Comparison of ENCODE assay signal across 10 cellular contexts in the genomic region with DNA sequence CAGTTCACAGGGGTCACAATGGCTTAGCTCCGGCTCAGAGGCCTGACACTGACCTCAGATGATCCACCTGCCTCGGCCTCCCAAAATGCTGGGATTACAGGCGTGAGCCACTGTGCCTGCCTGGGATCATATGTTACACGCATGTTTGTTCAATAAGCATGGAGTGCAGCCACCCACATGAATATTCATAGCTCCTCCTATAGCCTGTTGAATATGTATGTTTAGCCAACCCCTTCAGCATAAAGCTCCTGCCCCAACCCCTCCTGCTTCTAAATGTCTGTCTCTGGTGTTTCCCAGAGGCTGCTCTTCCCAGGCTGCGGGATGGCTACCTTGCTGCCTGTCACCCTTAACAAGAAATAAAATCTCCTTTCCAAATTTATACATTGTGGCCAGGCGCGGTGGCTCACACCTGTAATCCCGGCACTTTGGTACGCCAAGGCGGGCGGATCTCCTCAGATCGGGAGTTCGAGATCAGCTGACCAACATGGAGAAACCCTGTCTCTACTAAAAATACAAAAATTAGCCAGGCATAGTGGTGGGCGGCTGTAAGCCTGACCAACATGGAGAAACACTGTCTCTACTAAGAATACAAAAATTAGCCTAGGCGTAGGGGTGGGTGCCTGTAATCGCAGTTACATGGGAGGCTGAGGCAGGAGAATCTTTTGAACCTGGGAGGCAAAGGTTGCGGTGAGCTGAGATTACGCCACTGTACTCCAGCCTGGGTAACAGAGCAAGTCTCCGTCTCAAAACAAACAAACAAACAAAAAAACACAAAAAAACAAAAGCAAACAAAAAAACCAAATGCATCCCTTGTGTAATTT. TPM values are rescaled to one million over a fixed set of nuclear protein-coding genes. Genes with fewer than 3 reads are reported as not detected.
DNase-seq lines count a peak whose midpoint lies in the region; ATAC-seq and TF ChIP-seq lines count a peak whose summit lies in the region.
"Had no signal": no experiment of that assay in that cellular context is flagged by ENCODE, and none has a peak within 500 bp of the region (broad histone marks: within the 10 kb centered on the region; RNA-seq: fewer than 3 reads in every experiment).

No MANE protein-coding gene starts in this region.

- H3F3A ChIP-seq in SU-DHL-6 (ENCODE audit: insufficient read depth), result no peaks in the 10 kb centered on the region; the same call in 1 of the 2 replicates

- H3K4me3 Mint-ChIP-seq in activated T-cell treated with anti-CD3 and anti-CD28 coated beads, Interleukin-2, amount 50 U/mL, for 24 hours, result peak overlapping the region; percentile 64

- no peaks in the 10 kb centered on the region for H3K36me3 ChIP-seq in SU-DHL-6 (ENCODE audit: low read length)
- no peaks in the 10 kb centered on the region for H3K36me3 ChIP-seq in hepatocyte (replicated peaks; ENCODE audit: insufficient read depth, low read depth)
- no peaks in the 10 kb centered on the region for H3K36me3 ChIP-seq in thoracic aorta

- H3K9me3 ChIP-seq in SU-DHL-6 (ENCODE audit: insufficient read depth, low read length) (no peaks in the 10 kb centered on the region), hepatocyte (ENCODE audit: low read depth) (no peaks in the 10 kb centered on the region), thoracic aorta (no peaks in the 10 kb centered on the region)

- peak overlapping the region; percentile 72 for H3K4me2 ChIP-seq in SU-DHL-6 (ENCODE audit: low read depth, low read length, poor library complexity, severe bottlenecking)
- H3K4me2 ChIP-seq in hepatocyte, result peak overlapping the region; percentile 93

- H3K79me2 ChIP-seq in SU-DHL-6 (ENCODE audit: insufficient read depth, low read length) (peaks cover 12% of the 10 kb centered on the region), hepatocyte (peaks cover 13% of the 10 kb centered on the region)

- H3K4me3 ChIP-seq in SU-DHL-6 (ENCODE audit: insufficient read depth, low read length, poor library complexity, severe bottlenecking) (no peak overlapping the region), hepatocyte (no peak overlapping the region), thoracic aorta (peak overlapping the region; percentile 93)

- peaks cover 47% of the 10 kb centered on the region for H3K4me1 Mint-ChIP-seq in activated T-cell treated with anti-CD3 and anti-CD28 coated beads, Interleukin-2, amount 50 U/mL, for 24 hours (ENCODE audit: low read depth)

- H3K4me1 ChIP-seq in hepatocyte (ENCODE audit: insufficient read depth) (peaks cover 11% of the 10 kb centered on the region), thoracic aorta (ENCODE audit: control insufficient read depth in 1 of 2, low read depth in 2 of 2) (peaks cover 0 to 9% of the 10 kb centered on the region in 2 donors)

- H3K27ac ChIP-seq in SU-DHL-6 (ENCODE audit: low read depth, low read length) (no peak overlapping the region), hepatocyte (peak overlapping the region; percentile 43), thoracic aorta (peak overlapping the region in 1 of 2 donors; percentile 83)

- H3K27me3 Mint-ChIP-seq in activated T-cell treated with anti-CD3 and anti-CD28 coated beads, Interleukin-2, amount 50 U/mL, for 24 hours, result no peaks in the 10 kb centered on the region

- H3K27me3 ChIP-seq in SU-DHL-6 (ENCODE audit: low read length) (no peaks in the 10 kb centered on the region), hepatocyte (no peaks in the 10 kb centered on the region), thoracic aorta (replicated peaks; ENCODE audit: insufficient read depth) (no peaks in the 10 kb centered on the region)

- peaks cover 20% of the 10 kb centered on the region for H3K36me3 Mint-ChIP-seq in activated T-cell treated with anti-CD3 and anti-CD28 coated beads, Interleukin-2, amount 50 U/mL, for 24 hours (ENCODE audit: low read depth)

- peak overlapping the region; percentile 65 for H3K9ac ChIP-seq in SU-DHL-6 (ENCODE audit: low read length)

- H3K9me2 ChIP-seq in SU-DHL-6 (replicated peaks; ENCODE audit: insufficient read depth, low read length), result no peaks in the 10 kb centered on the region
- H3K9me2 ChIP-seq in hepatocyte (replicated peaks; ENCODE audit: insufficient read depth), result no peaks in the 10 kb centered on the region

- no peak for TF ChIP-seq CTCF in SU-DHL-6 (IDR thresholded peaks at IDR 0.05; ENCODE audit: insufficient read depth, low read length, poor library complexity, severe bottlenecking)
- no peak for TF ChIP-seq CTCF in hepatocyte (IDR thresholded peaks at IDR 0.05; ENCODE audit: poor library complexity)
- no peak for TF ChIP-seq CTCF in thoracic aorta (IDR thresholded peaks at IDR 0.05)
- TF ChIP-seq CTCF in omental fat pad (IDR thresholded peaks at IDR 0.05), result no peak

- H3K27ac Mint-ChIP-seq in activated T-cell treated with anti-CD3 and anti-CD28 coated beads, Interleukin-2, amount 50 U/mL, for 24 hours, result peak overlapping the region; percentile 86

- DNase-seq in activated T-cell treated with anti-CD3 and anti-CD28 coated beads, Interleukin-2, amount 50 U/mL, for 24 hours, result no peak
- no peak for DNase-seq in activated T-cell treated with anti-CD3 and anti-CD28 coated beads, Interleukin-2, amount 50 U/mL, for 1 hour
- DNase-seq in hepatocyte (ENCODE audit: low spot score), result no peak
- no peak for DNase-seq in thoracic aorta (ENCODE audit: low spot score)
- no peak for DNase-seq in omental fat pad (ENCODE audit: low spot score)
- DNase-seq in NCI-H1930 (lab: John Stamatoyannopoulos, UW), result no peak
- DNase-seq: NCI-H748 treated with DMSO at 0.1 percent for 48 hours had no signal

- 86% methylated on average over 19 of the region's 19 CpGs for WGBS in hepatocyte (ENCODE audit: low lambda C conversion rate, missing lambda C conversion rate)

- H2AFZ ChIP-seq in SU-DHL-6 (ENCODE audit: low read depth, low read length, severe bottlenecking), result no peak overlapping the region
- peak overlapping the region; percentile 49 for H2AFZ ChIP-seq in hepatocyte

- H4K20me1 ChIP-seq in SU-DHL-6 (ENCODE audit: low read depth, low read length), result no peaks in the 10 kb centered on the region
- H4K20me1 ChIP-seq in hepatocyte (ENCODE audit: insufficient read depth, poor library complexity, severe bottlenecking), result no peaks in the 10 kb centered on the region

- ATAC-seq in thoracic aorta (ENCODE audit: insufficient number of reproducible peaks, low FRiP score, low read depth) (no peak), GM19455 (IDR thresholded peaks at IDR 0.05; ENCODE audit: unreplicated experiment) (no peak), omental fat pad (ENCODE audit: low FRiP score) (no peak)

- no peaks in the 10 kb centered on the region for H3K9me3 Mint-ChIP-seq in activated T-cell treated with anti-CD3 and anti-CD28 coated beads, Interleukin-2, amount 50 U/mL, for 24 hours

RNA-seq across cellular contexts. Expression of gene APOBEC3F, which starts 1.1 kb away (rescaled TPM):
- total RNA-seq in hepatocyte, result 1.2 and 4.7 TPM in 2 replicates
- 8.8 and 10.0 TPM in 2 replicates for polyA plus RNA-seq in hepatocyte
- total RNA-seq in thoracic aorta, result under 1 TPM; 0.49 to 0.95 TPM
- 1 to 10 TPM; 1.8 to 9.0 (median 2.6) TPM for total RNA-seq in omental fat pad

RNA-seq across cellular contexts. Expression of gene APOBEC3D, which starts 18.6 kb away (rescaled TPM):
- total RNA-seq in hepatocyte (1.4 and 1.5 TPM in 2 replicates), thoracic aorta (1 to 10 TPM; 1.4 to 1.8 TPM), omental fat pad (1 to 10 TPM in 2 of 4 donors, under 1 TPM in 2; 0.65 to 6.3 (median 1.1) TPM)
- polyA plus RNA-seq in hepatocyte, result 1.4 and 1.5 TPM in 2 replicates
- total RNA-seq: cerebellum had no signal

RNA-seq across cellular contexts. Expression of gene APOBEC3C, which starts 25.5 kb away (rescaled TPM):
- total RNA-seq in hepatocyte (7.4 and 8.0 TPM in 2 replicates), thoracic aorta (10 to 100 TPM in 1 of 2 donors, 1 to 10 TPM in 1; 5.5 to 22.3 TPM), omental fat pad (10 to 100 TPM in 1 of 4 donors, 1 to 10 TPM in 3; 5.8 to 11.0 (median 7.8) TPM)
- 36.8 and 56.7 TPM in 2 replicates for polyA plus RNA-seq in hepatocyte

RNA-seq across cellular contexts. Expression of gene APOBEC3G, which starts 37.6 kb away (rescaled TPM):
- total RNA-seq in hepatocyte (4.6 and 4.8 TPM in 2 replicates), thoracic aorta (1 to 10 TPM; 3.4 to 8.3 TPM), omental fat pad (10 to 100 TPM in 1 of 4 donors, 1 to 10 TPM in 3; 5.5 to 20.3 (median 6.7) TPM)
- polyA plus RNA-seq in hepatocyte, result 1.2 and 1.3 TPM in 2 replicates

RNA-seq across cellular contexts. Expression of gene APOBEC3B, which starts 57.4 kb away (rescaled TPM):
- total RNA-seq in hepatocyte (2.2 TPM in 2 replicates), thoracic aorta (under 1 TPM in 1 of 2 donors, not detected in 1; 0.42 TPM), omental fat pad (1 to 10 TPM in 2 of 4 donors, not detected in 2; 1.1 to 2.2 TPM)
- 10.5 and 11.0 TPM in 2 replicates for polyA plus RNA-seq in hepatocyte
- total RNA-seq: cerebellum had no signal
